18 cellular contexts compared by ENCODE assay signal in the genomic region with DNA sequence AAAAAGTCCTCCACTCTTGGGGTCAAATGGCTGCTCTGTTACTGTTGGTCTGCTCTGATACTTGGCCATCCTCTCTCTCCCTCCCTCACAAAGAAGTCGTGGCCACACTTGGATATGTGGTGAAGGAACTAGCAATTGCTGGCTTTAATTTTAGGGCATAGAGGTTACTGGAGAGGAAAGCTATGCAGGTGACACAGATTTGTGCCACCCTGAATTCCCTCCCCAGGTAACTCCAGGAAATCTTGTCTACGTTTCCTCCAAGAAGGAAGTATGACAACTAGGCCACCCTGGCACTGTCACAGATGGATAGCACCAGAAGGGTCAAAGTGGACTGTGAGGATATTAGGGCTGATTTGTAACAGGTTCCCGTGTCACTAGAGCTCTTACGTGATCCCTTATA. TPM values are rescaled to one million over a fixed set of nuclear protein-coding genes. Genes with fewer than 3 reads are reported as not detected.
A peak's percentile ranks its signal among the peaks of the same experiment; 100 is the strongest.
DNase-seq lines count a peak whose midpoint lies in the region; ATAC-seq and TF ChIP-seq lines count a peak whose summit lies in the region.
"Had no signal": no experiment of that assay in that cellular context is flagged by ENCODE, and none has a peak within 500 bp of the region (broad histone marks: within the 10 kb centered on the region; RNA-seq: fewer than 3 reads in every experiment).

No MANE protein-coding gene starts in this region.

- H3K4me3 Mint-ChIP-seq in activated CD8-positive, alpha-beta T cell treated with anti-CD3 and anti-CD28 coated beads for 36 hours = no peak overlapping the region
- H3K4me3 Mint-ChIP-seq in activated CD8-positive, alpha-beta T cell treated with anti-CD3 and anti-CD28 coated beads, Interleukin-2, amount 10 ng/mL, durations not matched to agents 7 days and 5 days = no peak overlapping the region
- H3K4me3 Mint-ChIP-seq in GM23338 = no peak overlapping the region
- no peak overlapping the region for H3K4me3 Mint-ChIP-seq in dendritic cell treated with granulocyte-macrophage colony-stimulating factor and Interleukin-4, amounts not matched to agents 40 ng/mL and 50 ng/mL, for 4 days
- H3K4me3 Mint-ChIP-seq: CD8-positive, alpha-beta memory T cell; H9 had no signal

- H3K27me3 ChIP-seq in GM23338 (ENCODE audit: insufficient read depth) = no peaks in the 10 kb centered on the region
- H3K27me3 ChIP-seq in gastroesophageal sphincter = no peaks in the 10 kb centered on the region
- H3K27me3 ChIP-seq: BLaER1 had no signal

- POLR2A ChIA-PET in activated CD8-positive, alpha-beta T cell treated with anti-CD3 and anti-CD28 coated beads for 36 hours (lab: Charles Lee) = interaction anchor here (0.8 to 1.9 kb wide), 2 partner anchors 39 to 1123 kb away, joined by 3 to 5 read pairs; no protein-coding TSS in a partner anchor
- POLR2A ChIA-PET in activated CD8-positive, alpha-beta T cell treated with anti-CD3 and anti-CD28 coated beads, Interleukin-2, amount 10 ng/mL, durations not matched to agents 7 days and 5 days (lab: Charles Lee) = interaction anchor here (0.6 to 1.3 kb wide), 6 partner anchors 11 to 643 kb away, joined by 3 to 7 read pairs (median 4); no protein-coding TSS in a partner anchor

- no peak overlapping the region for H3K4me2 ChIP-seq in GM23338
- H3K4me2 ChIP-seq: BLaER1 had no signal

- no peaks in the 10 kb centered on the region for H3K36me3 ChIP-seq in GM23338 (ENCODE audit: insufficient read depth)
- H3K36me3 ChIP-seq in gastroesophageal sphincter = no peaks in the 10 kb centered on the region
- H3K36me3 ChIP-seq: BLaER1 had no signal

- H3K36me3 Mint-ChIP-seq in activated CD8-positive, alpha-beta T cell treated with anti-CD3 and anti-CD28 coated beads for 36 hours (ENCODE audit: low read depth) = peaks cover 2% of the 10 kb centered on the region
- peaks cover 56% of the 10 kb centered on the region for H3K36me3 Mint-ChIP-seq in activated CD8-positive, alpha-beta T cell treated with anti-CD3 and anti-CD28 coated beads, Interleukin-2, amount 10 ng/mL, durations not matched to agents 7 days and 5 days (ENCODE audit: low read depth)
- no peaks in the 10 kb centered on the region for H3K36me3 Mint-ChIP-seq in GM23338 (ENCODE audit: low read depth)
- no peaks in the 10 kb centered on the region for H3K36me3 Mint-ChIP-seq in dendritic cell treated with granulocyte-macrophage colony-stimulating factor and Interleukin-4, amounts not matched to agents 40 ng/mL and 50 ng/mL, for 4 days (ENCODE audit: low read depth)
- H3K36me3 Mint-ChIP-seq: CD8-positive, alpha-beta memory T cell had no signal

- ATAC-seq in activated CD8-positive, alpha-beta T cell treated with anti-CD3 and anti-CD28 coated beads for 36 hours = no peak
- ATAC-seq in activated CD8-positive, alpha-beta T cell treated with anti-CD3 and anti-CD28 coated beads, Interleukin-2, amount 10 ng/mL, durations not matched to agents 7 days and 5 days = no peak
- ATAC-seq in GM23338 = no peak
- ATAC-seq in gastroesophageal sphincter = no peak
- ATAC-seq in GM21529 (IDR thresholded peaks at IDR 0.05; ENCODE audit: unreplicated experiment) = no peak
- no peak for ATAC-seq in HG03571 (IDR thresholded peaks at IDR 0.05; ENCODE audit: unreplicated experiment)
- no peak for ATAC-seq in GM21619 (IDR thresholded peaks at IDR 0.05; ENCODE audit: unreplicated experiment)

- no peaks in the 10 kb centered on the region for H3K9me3 Mint-ChIP-seq in activated CD8-positive, alpha-beta T cell treated with anti-CD3 and anti-CD28 coated beads for 36 hours
- no peaks in the 10 kb centered on the region for H3K9me3 Mint-ChIP-seq in activated CD8-positive, alpha-beta T cell treated with anti-CD3 and anti-CD28 coated beads, Interleukin-2, amount 10 ng/mL, durations not matched to agents 7 days and 5 days (ENCODE audit: insufficient read depth)
- no peaks in the 10 kb centered on the region for H3K9me3 Mint-ChIP-seq in GM23338
- H3K9me3 Mint-ChIP-seq in dendritic cell treated with granulocyte-macrophage colony-stimulating factor and Interleukin-4, amounts not matched to agents 40 ng/mL and 50 ng/mL, for 4 days = no peaks in the 10 kb centered on the region
- H3K9me3 Mint-ChIP-seq: CD8-positive, alpha-beta memory T cell; H9 had no signal

- TF ChIP-seq CTCF in activated CD8-positive, alpha-beta T cell treated with anti-CD3 and anti-CD28 coated beads for 36 hours (IDR thresholded peaks at IDR 0.05) = no peak
- TF ChIP-seq CTCF in GM23338 (conservative IDR thresholded peaks at IDR 0.05; ENCODE audit: low read depth in 2 of 2) (no peak), gastroesophageal sphincter (IDR thresholded peaks at IDR 0.05) (no peak)

- peak overlapping the region; percentile 19 for H3K27ac Mint-ChIP-seq in activated CD8-positive, alpha-beta T cell treated with anti-CD3 and anti-CD28 coated beads for 36 hours
- no peak overlapping the region for H3K27ac Mint-ChIP-seq in activated CD8-positive, alpha-beta T cell treated with anti-CD3 and anti-CD28 coated beads, Interleukin-2, amount 10 ng/mL, durations not matched to agents 7 days and 5 days
- H3K27ac Mint-ChIP-seq in GM23338 = no peak overlapping the region
- peak overlapping the region; percentile 32 for H3K27ac Mint-ChIP-seq in dendritic cell treated with granulocyte-macrophage colony-stimulating factor and Interleukin-4, amounts not matched to agents 40 ng/mL and 50 ng/mL, for 4 days
- H3K27ac Mint-ChIP-seq: H9 had no signal

- TF ChIP-seq EP300 in gastroesophageal sphincter (IDR thresholded peaks at IDR 0.05) = no peak

- no peak for TF ChIP-seq POLR2A in gastroesophageal sphincter (IDR thresholded peaks at IDR 0.05)

- H3K4me3 ChIP-seq in GM23338 (no peak overlapping the region), gastroesophageal sphincter (no peak overlapping the region)
- H3K4me3 ChIP-seq: BLaER1, GM23248 had no signal

- H3K4me1 Mint-ChIP-seq in activated CD8-positive, alpha-beta T cell treated with anti-CD3 and anti-CD28 coated beads for 36 hours (ENCODE audit: low read depth) = peaks cover 84% of the 10 kb centered on the region
- peaks cover 95% of the 10 kb centered on the region for H3K4me1 Mint-ChIP-seq in activated CD8-positive, alpha-beta T cell treated with anti-CD3 and anti-CD28 coated beads, Interleukin-2, amount 10 ng/mL, durations not matched to agents 7 days and 5 days (ENCODE audit: low read depth)
- H3K4me1 Mint-ChIP-seq in GM23338 = no peaks in the 10 kb centered on the region
- peaks cover 63% of the 10 kb centered on the region for H3K4me1 Mint-ChIP-seq in dendritic cell treated with granulocyte-macrophage colony-stimulating factor and Interleukin-4, amounts not matched to agents 40 ng/mL and 50 ng/mL, for 4 days (ENCODE audit: low read depth)

- no peak for DNase-seq in activated CD8-positive, alpha-beta T cell treated with anti-CD3 and anti-CD28 coated beads for 36 hours
- DNase-seq in activated CD8-positive, alpha-beta T cell treated with anti-CD3 and anti-CD28 coated beads, Interleukin-2, amount 10 ng/mL, durations not matched to agents 7 days and 5 days = no peak
- DNase-seq in GM23338 (ENCODE audit: low spot score) = no peak
- DNase-seq: Caco-2; CD8-positive, alpha-beta memory T cell; DND-41; GDM1; H9 had no signal

- H3K27ac ChIP-seq in GM23338 (ENCODE audit: low read depth) = no peak overlapping the region
- peak overlapping the region in 3 of 4 donors; percentile 48 to 61 (median 52) for H3K27ac ChIP-seq in gastroesophageal sphincter
- H3K27ac ChIP-seq: 22Rv1, BLaER1 had no signal

- no peaks in the 10 kb centered on the region for H4K20me1 ChIP-seq in GM23338 (replicated peaks; ENCODE audit: insufficient read depth)
- H4K20me1 ChIP-seq: BLaER1 had no signal

- no peaks in the 10 kb centered on the region for H3F3A ChIP-seq in GM23338 (replicated peaks; ENCODE audit: low read depth)

- CTCF ChIA-PET in activated CD8-positive, alpha-beta T cell treated with anti-CD3 and anti-CD28 coated beads for 36 hours (lab: Charles Lee) = no interaction called here
- CTCF ChIA-PET in activated CD8-positive, alpha-beta T cell treated with anti-CD3 and anti-CD28 coated beads, Interleukin-2, amount 10 ng/mL, durations not matched to agents 7 days and 5 days (lab: Charles Lee) = interaction anchor here (0.6 to 1.5 kb wide), 4 partner anchors 14 to 1677 kb away, joined by 3 to 7 read pairs (median 3); no protein-coding TSS in a partner anchor

- no peaks in the 10 kb centered on the region; the same call in 1 of the 2 replicates for H3K9me2 ChIP-seq in GM23338 (ENCODE audit: insufficient read depth)

- intact Hi-C loops in activated CD8-positive, alpha-beta T cell treated with anti-CD3 and anti-CD28 coated beads for 36 hours (cut with micrococcal nuclease) = no loop called here
- intact Hi-C loops in dendritic cell treated with granulocyte-macrophage colony-stimulating factor and Interleukin-4, amounts not matched to agents 40 ng/mL and 50 ng/mL, for 4 days (cut with micrococcal nuclease) = no loop called here

- H3K27me3 Mint-ChIP-seq in activated CD8-positive, alpha-beta T cell treated with anti-CD3 and anti-CD28 coated beads for 36 hours = no peaks in the 10 kb centered on the region
- no peaks in the 10 kb centered on the region for H3K27me3 Mint-ChIP-seq in activated CD8-positive, alpha-beta T cell treated with anti-CD3 and anti-CD28 coated beads, Interleukin-2, amount 10 ng/mL, durations not matched to agents 7 days and 5 days (ENCODE audit: low read depth)
- no peaks in the 10 kb centered on the region for H3K27me3 Mint-ChIP-seq in GM23338 (ENCODE audit: insufficient read depth, low read depth, poor library complexity)
- no peaks in the 10 kb centered on the region for H3K27me3 Mint-ChIP-seq in dendritic cell treated with granulocyte-macrophage colony-stimulating factor and Interleukin-4, amounts not matched to agents 40 ng/mL and 50 ng/mL, for 4 days

- no peaks in the 10 kb centered on the region for H3K9me3 ChIP-seq in gastroesophageal sphincter
- H3K9me3 ChIP-seq: BLaER1, Caco-2 had no signal

- H2AFZ ChIP-seq in GM23338 = 0 out of 2 replicates have a peak overlapping the region, but pooled peaks have one; percentile 43
- H2AFZ ChIP-seq: GM23248 had no signal

- no peaks in the 10 kb centered on the region for H3K79me2 ChIP-seq in GM23338 (replicated peaks; ENCODE audit: insufficient read depth)

- WGBS in gastroesophageal sphincter (ENCODE audit: low coverage in 1 of 2), 2 donors = 63 to 100% methylated on average over 1 to 2 of the region's 4 CpGs

- no peaks in the 10 kb centered on the region for H3K4me1 ChIP-seq in GM23338 (ENCODE audit: insufficient read depth)
- peaks cover 6 to 60% (median 10%) of the 10 kb centered on the region in 3 donors for H3K4me1 ChIP-seq in gastroesophageal sphincter
- H3K4me1 ChIP-seq: BLaER1 had no signal

TF ChIP-seq in GM23338, 12 proteins besides CTCF, POLR2A, EP300 and RAD21 (continues in another document):
- no peak for TF ChIP-seq EZH2phosphoT487 (IDR thresholded peaks at IDR 0.05; ENCODE audit: unreplicated experiment)

RNA-seq across cellular contexts. Expression of a gene that starts 36.0 kb away (rescaled TPM):
- 100 to 1,000 TPM; 188 to 191 TPM for total RNA-seq in activated CD8-positive, alpha-beta T cell treated with anti-CD3 and anti-CD28 coated beads for 36 hours
- 10 to 100 TPM; 41.2 to 41.8 TPM for total RNA-seq in activated CD8-positive, alpha-beta T cell treated with anti-CD3 and anti-CD28 coated beads, Interleukin-2, amount 10 ng/mL, durations not matched to agents 7 days and 5 days
- total RNA-seq in GM23338 (2014; rRNA removed; shearing (Covaris generic)) = not detected in 2 replicates
- polyA plus RNA-seq in GM23338 (2016; fragmentation: Nextera tagmentation; extraction: Ambion mirVana) = not detected in 2 replicates
- 1 to 10 TPM in 1 of 4 donors, not detected in 3; 2.0 TPM for total RNA-seq in gastroesophageal sphincter
- total RNA-seq: A673, Caco-2, GM23248, H9, HT1080 had no signal
- polyA plus RNA-seq: GM23248 had no signal

Comparison
In these comparisons a context has a peak if more than half of its experiments do, and no peak if none do; other contexts are left out.
1. H3K27ac Mint-ChIP-seq: peak in activated CD8-positive, alpha-beta T cell treated with anti-CD3 and anti-CD28 coated beads for 36 hours (single experiment) and dendritic cell treated with granulocyte-macrophage colony-stimulating factor and Interleukin-4, amounts not matched to agents 40 ng/mL and 50 ng/mL, for 4 days (single experiment); none in activated CD8-positive, alpha-beta T cell treated with anti-CD3 and anti-CD28 coated beads, Interleukin-2, amount 10 ng/mL, durations not matched to agents 7 days and 5 days (single experiment) and GM23338 (single experiment).
2. RNA of a gene that starts 36.0 kb away (total RNA-seq): 188 to 191 TPM in activated CD8-positive, alpha-beta T cell treated with anti-CD3 and anti-CD28 coated beads for 36 hours and 41.2 to 41.8 TPM in activated CD8-positive, alpha-beta T cell treated with anti-CD3 and anti-CD28 coated beads, Interleukin-2, amount 10 ng/mL, durations not matched to agents 7 days and 5 days; 2.0 TPM in gastroesophageal sphincter and not detected in GM23338; every median in the first group is over 10 times any median in the second.